ENCODE assay signal across 8 cellular contexts in the genomic region with DNA sequence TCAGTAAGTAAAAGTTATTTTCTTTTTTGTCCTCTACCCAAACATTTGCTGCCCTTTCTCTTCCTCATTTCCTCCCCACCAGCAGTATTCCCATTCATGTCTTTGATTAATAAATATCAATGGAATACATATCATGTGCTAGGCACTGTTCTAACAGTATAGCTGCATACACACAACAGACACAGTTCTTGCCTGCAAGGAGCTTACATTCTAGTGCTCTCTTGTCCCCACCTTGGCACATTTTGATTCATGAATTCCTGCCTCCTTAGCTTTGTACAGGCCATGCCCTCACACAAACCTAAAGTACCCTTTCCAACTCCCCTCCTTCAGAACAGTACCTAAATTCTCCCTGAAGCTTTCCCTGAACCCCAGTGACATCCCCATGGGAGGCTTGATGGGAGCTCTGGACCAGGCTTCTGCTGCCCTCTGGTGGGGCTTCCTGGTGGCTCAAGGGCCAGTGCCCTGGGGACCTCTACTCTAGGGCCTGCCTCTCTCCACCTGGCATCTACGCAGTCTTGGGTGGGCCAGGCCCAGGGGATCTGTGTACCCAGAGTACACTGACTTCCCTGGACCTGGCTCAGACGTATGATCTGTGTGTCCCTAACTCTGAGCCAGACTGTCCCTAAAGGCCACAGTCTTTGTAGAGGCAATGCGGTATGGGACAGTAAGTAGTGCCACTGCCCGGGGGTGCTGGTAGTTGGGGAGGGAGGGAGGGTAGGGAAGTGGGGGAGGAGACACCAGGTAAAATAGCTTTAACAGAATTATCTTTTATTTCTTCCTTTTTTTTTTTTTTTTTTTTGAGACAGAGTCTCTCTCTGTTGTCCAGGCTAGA. TPM values are rescaled to one million over a fixed set of nuclear protein-coding genes. Genes with fewer than 3 reads are reported as not detected.
A peak's percentile ranks its signal among the peaks of the same experiment; 100 is the strongest.
DNase-seq lines count a peak whose midpoint lies in the region; ATAC-seq and TF ChIP-seq lines count a peak whose summit lies in the region.

No MANE protein-coding gene starts in this region.

- intact Hi-C loops in breast epithelium (cut with DNase I; ENCODE audit: low total_unique reads), result loop anchor here (10.0 kb wide), 1 partner anchor 119 kb away; no protein-coding TSS in a partner anchor

- TF ChIP-seq CTCF in breast epithelium (IDR thresholded peaks at IDR 0.05), result peak in 2 of 3 donors; percentile 76 to 86

- H3K36me3 ChIP-seq in breast epithelium, result no peaks in the 10 kb centered on the region

- DNase-seq in DMS114 treated with DMSO at 0.1 percent for 48 hours (lab: John Stamatoyannopoulos, UW; ENCODE audit: unreplicated experiment), result peak; percentile 8
- DNase-seq in KBM-7, result peak; percentile 73
- DNase-seq in SKM-1 treated with dmso at 0.1 percent for 144 hours (lab: John Stamatoyannopoulos, UW; ENCODE audit: unreplicated experiment), result peak; percentile 51
- peak in 1 of 2 donors; percentile 68 for DNase-seq in breast epithelium (ENCODE audit: low spot score in 2 of 2)
- peak; percentile 18 for DNase-seq in kidney glomerular epithelial cell (lab: John Stamatoyannopoulos, UW)
- DNase-seq in stimulated activated CD4-positive, alpha-beta T cell treated with anti-CD3 and anti-CD28 coated beads, TNF-alpha, amount 100 ng/mL, for 24 hours (ENCODE audit: low read depth in 3 of 3), result peak in 2 of 3 experiments; percentile 38 to 66
- DNase-seq in epidermal melanocyte (ENCODE audit: insufficient read length, low spot score), result no peak

- no peak overlapping the region for H3K27ac ChIP-seq in breast epithelium

- TF ChIP-seq POLR2A in breast epithelium (IDR thresholded peaks at IDR 0.05), result no peak

- in situ Hi-C loops in KBM-7 (cut with MboI; ENCODE audit: low pct_unique_long_range_greater_than_20kb, low sequenced_read_pairs), result loop anchor here (10.0 to 25.0 kb wide), 2 partner anchors 119 to 251 kb away; no protein-coding TSS in a partner anchor

- H3K27me3 ChIP-seq in breast epithelium, result no peaks in the 10 kb centered on the region

- no peaks in the 10 kb centered on the region for H3K4me1 ChIP-seq in breast epithelium

- ATAC-seq in GM19351 (IDR thresholded peaks at IDR 0.05; ENCODE audit: unreplicated experiment), result peak; percentile 81

- H3K4me3 ChIP-seq in breast epithelium, result no peak overlapping the region

- H3K9me3 ChIP-seq in breast epithelium, result no peaks in the 10 kb centered on the region

RNA-seq across cellular contexts. Expression of gene RPS13, which starts 14.1 kb away (rescaled TPM):
- 1,000 to 10,000 TPM; 1,829 to 3,143 (median 2,184) TPM for total RNA-seq in breast epithelium

RNA-seq across cellular contexts. Expression of gene PLEKHA7, which starts 49.2 kb away (rescaled TPM):
- total RNA-seq in breast epithelium, result 10 to 100 TPM in 2 of 3 donors, 1 to 10 TPM in 1; 9.8 to 54.6 (median 36.7) TPM
